ENCODE assay signal across 1 cellular context in genomic region chr12:57751788-57752667, GRCh38.
TF ChIP-seq lines count a peak whose summit lies in the region.

TSS of gene CDK4 (minus strand) at chr12:57752310. CDS start at chr12:57751717, 593 bp downstream.

TF ChIP-seq in HEK293, 187 proteins besides CTCF, POLR2A, EP300 and RAD21 (continued from another document and continues in another):
- no peak for TF ChIP-seq PRDM2 (tag by site-specific recombination; IDR thresholded peaks at IDR 0.05; ENCODE audit: borderline replicate concordance)
- no peak for TF ChIP-seq ZNF677 (tag by site-specific recombination; IDR thresholded peaks at IDR 0.05)
- TF ChIP-seq KLF9 (tag by site-specific recombination; IDR thresholded peaks at IDR 0.05; ENCODE audit: low read depth), result peak; percentile 98
- no peak for TF ChIP-seq ZNF623 (tag by site-specific recombination; IDR thresholded peaks at IDR 0.05)
- no peak for TF ChIP-seq ZNF221 (tag by site-specific recombination; IDR thresholded peaks at IDR 0.05; ENCODE audit: borderline replicate concordance)
- no peak for TF ChIP-seq RBAK (tag by site-specific recombination; IDR thresholded peaks at IDR 0.05)
- no peak; the same call in 1 of the 2 replicates for TF ChIP-seq PRDM6 (tag by site-specific recombination; IDR thresholded peaks at IDR 0.05)
- no peak for TF ChIP-seq ZNF571 (tag by site-specific recombination; IDR thresholded peaks at IDR 0.05)
- TF ChIP-seq ZNF274 (IDR thresholded peaks at IDR 0.05; ENCODE audit: low read length), result no peak
- TF ChIP-seq ZNF274 (tag by site-specific recombination; IDR thresholded peaks at IDR 0.05; ENCODE audit: borderline replicate concordance), result no peak
- TF ChIP-seq ZNF335 (tag by site-specific recombination; conservative IDR thresholded peaks at IDR 0.05), result peak; percentile 70
- TF ChIP-seq ZNF132 (tag by site-specific recombination; IDR thresholded peaks at IDR 0.05; ENCODE audit: borderline replicate concordance), result no peak
- TF ChIP-seq BCL11A (tag by site-specific recombination; IDR thresholded peaks at IDR 0.05; ENCODE audit: low read depth), result 0 out of 2 replicates have a peak, but pooled peaks have one; percentile 23
- TF ChIP-seq ZNF433 (tag by site-specific recombination; IDR thresholded peaks at IDR 0.05; ENCODE audit: low read depth), result no peak
- TF ChIP-seq ZNF239 (tag by site-specific recombination; IDR thresholded peaks at IDR 0.05), result no peak
- TF ChIP-seq ZNF148 (tag by site-specific recombination; IDR thresholded peaks at IDR 0.05; ENCODE audit: borderline replicate concordance), result no peak; the same call in 1 of the 2 replicates
- TF ChIP-seq ZNF518A (tag by site-specific recombination; conservative IDR thresholded peaks at IDR 0.05; ENCODE audit: low read depth), result peak; percentile 63
- TF ChIP-seq GLIS1 (tag by site-specific recombination; IDR thresholded peaks at IDR 0.05), result peak; percentile 99
- TF ChIP-seq PRDM10 (tag by site-specific recombination; IDR thresholded peaks at IDR 0.05), result no peak; the same call in 1 of the 2 replicates
- peak; percentile 61; the same call in 1 of the 2 replicates for TF ChIP-seq ZNF366 (tag by site-specific recombination; conservative IDR thresholded peaks at IDR 0.05)
- no peak for TF ChIP-seq ZNF549 (tag by site-specific recombination; IDR thresholded peaks at IDR 0.05)
- TF ChIP-seq SP3 (tag by site-specific recombination; IDR thresholded peaks at IDR 0.05), result peak; percentile 100
- no peak for TF ChIP-seq ZNF121 (tag by site-specific recombination; IDR thresholded peaks at IDR 0.05)
- no peak for TF ChIP-seq ZSCAN16 (tag by site-specific recombination; IDR thresholded peaks at IDR 0.05)
- 0 out of 2 replicates have a peak, but pooled peaks have one; percentile 47 for TF ChIP-seq ZBTB48 (tag by site-specific recombination; IDR thresholded peaks at IDR 0.05)
- 0 out of 2 replicates have a peak, but pooled peaks have one; percentile 23 for TF ChIP-seq ZNF449 (tag by site-specific recombination; IDR thresholded peaks at IDR 0.05)
- peak; percentile 36; the same call in 1 of the 2 replicates for TF ChIP-seq ZBTB21 (tag by site-specific recombination; IDR thresholded peaks at IDR 0.05)
- no peak; the same call in 1 of the 2 replicates for TF ChIP-seq ZNF423 (tag by site-specific recombination; IDR thresholded peaks at IDR 0.05)
- TF ChIP-seq ZNF747 (tag by site-specific recombination; IDR thresholded peaks at IDR 0.05), result no peak
- peak; percentile 90 for TF ChIP-seq ZFP37 (tag by site-specific recombination; IDR thresholded peaks at IDR 0.05)
- TF ChIP-seq ZSCAN30 (tag by site-specific recombination; IDR thresholded peaks at IDR 0.05), result peak; percentile 78
- no peak for TF ChIP-seq ZNF416 (tag by site-specific recombination; IDR thresholded peaks at IDR 0.05)
- no peak for TF ChIP-seq TCF7L2 (IDR thresholded peaks at IDR 0.05; ENCODE audit: borderline replicate concordance, low read depth, low read length)
- no peak for TF ChIP-seq ZNF768 (tag by site-specific recombination; IDR thresholded peaks at IDR 0.05)
- TF ChIP-seq KLF16 (tag by site-specific recombination; IDR thresholded peaks at IDR 0.05), result peak; percentile 100
- TF ChIP-seq ZNF16 (tag by site-specific recombination; IDR thresholded peaks at IDR 0.05; ENCODE audit: low read depth), result no peak
- TF ChIP-seq BCL11B (tag by site-specific recombination; IDR thresholded peaks at IDR 0.05; ENCODE audit: low read depth), result peak; percentile 75
- TF ChIP-seq ZNF660 (tag by site-specific recombination; IDR thresholded peaks at IDR 0.05), result peak; percentile 87; the same call in 1 of the 2 replicates
